Comparison of ENCODE assay signal across 8 cellular contexts in genomic region chrX:24148118-24148517, GRCh38. TPM values are rescaled to one million over a fixed set of nuclear protein-coding genes. Genes with fewer than 3 reads are reported as not detected.
A peak's percentile ranks its signal among the peaks of the same experiment; 100 is the strongest.
DNase-seq lines count a peak whose midpoint lies in the region; ATAC-seq and TF ChIP-seq lines count a peak whose summit lies in the region.

No MANE protein-coding gene starts in this region.

- H3K36me3 Mint-ChIP-seq in CD4-positive, alpha-beta T cell (ENCODE audit: low read depth), result peaks cover 15% of the 10 kb centered on the region
- H3K36me3 Mint-ChIP-seq in naive thymus-derived CD8-positive, alpha-beta T cell, result peaks cover 0 to 16% (median 0%) of the 10 kb centered on the region in 3 donors

- H3K4me3 Mint-ChIP-seq in CD4-positive, alpha-beta T cell, result peak overlapping the region; percentile 88
- peak overlapping the region; percentile 62 to 95 (median 81) for H3K4me3 Mint-ChIP-seq in naive thymus-derived CD8-positive, alpha-beta T cell

- intact Hi-C loops in CD4-positive, alpha-beta T cell (cut with DNase I, micrococcal nuclease), result loop anchor here in 1 of 2 experiments (2.0 to 10.0 kb wide), 2 partner anchors 93 to 363 kb away; partner anchors contain the start of genes EIF2S3 and SAT1
- intact Hi-C loops in mammary epithelial cell (cut with micrococcal nuclease), result loop anchor here (5.0 kb wide), 1 partner anchor 241 kb away; the partner anchor contains the start of genes APOO and CXorf58

- peak overlapping the region; percentile 70 for H3K4me2 ChIP-seq in mammary epithelial cell (ENCODE audit: insufficient read depth, low read depth, low read length)

- in situ Hi-C loops in mammary epithelial cell (cut with MboI; ENCODE audit: low sequenced_read_pairs in 2 of 2), result no loop called here

- peak overlapping the region; percentile 79 for H3K9ac ChIP-seq in mammary epithelial cell (ENCODE audit: insufficient read depth, low read length)

- H3K27ac ChIP-seq in CD4-positive, alpha-beta T cell (ENCODE audit: low read depth, low read length), result peak overlapping the region; percentile 79
- peak overlapping the region; percentile 82 for H3K27ac ChIP-seq in mammary epithelial cell (ENCODE audit: insufficient read depth, low read depth, low read length)

- H3K4me1 Mint-ChIP-seq in CD4-positive, alpha-beta T cell (ENCODE audit: low read depth), result peaks cover 58% of the 10 kb centered on the region
- peaks cover 17 to 55% (median 42%) of the 10 kb centered on the region in 4 donors for H3K4me1 Mint-ChIP-seq in naive thymus-derived CD8-positive, alpha-beta T cell

- H3K4me1 ChIP-seq in mammary epithelial cell (ENCODE audit: insufficient read depth, low read length), result peaks cover 40% of the 10 kb centered on the region

- CTCF ChIA-PET in CD4-positive, alpha-beta T cell (lab: Charles Lee), result interaction anchor here (1.4 to 4.4 kb wide), 2 partner anchors 66 to 94 kb away, joined by 3 to 27 read pairs; partner anchors contain the start of gene EIF2S3
- CTCF ChIA-PET in mammary epithelial cell (lab: Charles Lee; ENCODE audit: low non-redundant PET), result no interaction called here

- no peaks in the 10 kb centered on the region for H3K27me3 ChIP-seq in CD4-positive, alpha-beta T cell (ENCODE audit: control insufficient read depth, insufficient read depth, low read length)
- no peaks in the 10 kb centered on the region for H3K27me3 ChIP-seq in mammary epithelial cell (ENCODE audit: insufficient read depth, low read length)

- no peaks in the 10 kb centered on the region for H3K36me3 ChIP-seq in mammary epithelial cell (ENCODE audit: insufficient read depth, low read length)

- no peak for ATAC-seq in CD4-positive, alpha-beta T cell (ENCODE audit: poor library complexity)
- ATAC-seq in naive thymus-derived CD8-positive, alpha-beta T cell, result no peak
- no peak for ATAC-seq in HG03439 (IDR thresholded peaks at IDR 0.05; ENCODE audit: unreplicated experiment)
- ATAC-seq in GM18867 (IDR thresholded peaks at IDR 0.05; ENCODE audit: unreplicated experiment), result no peak

- BruUV-seq in mammary epithelial cell (replicated peaks; lab: Mats Ljungman, UMichigan), result no TSS peak

- H3K9me3 Mint-ChIP-seq in CD4-positive, alpha-beta T cell, result no peaks in the 10 kb centered on the region
- H3K9me3 Mint-ChIP-seq in naive thymus-derived CD8-positive, alpha-beta T cell, result no peaks in the 10 kb centered on the region

- peaks cover 31% of the 10 kb centered on the region for H3K79me2 ChIP-seq in mammary epithelial cell (ENCODE audit: insufficient read depth, low read length)

- WGBS in mammary epithelial cell (ENCODE audit: low coverage, missing lambda C conversion rate), result 18% methylated on average over 3 of the region's 3 CpGs

- no peaks in the 10 kb centered on the region for H4K20me1 ChIP-seq in mammary epithelial cell (ENCODE audit: insufficient read depth, low read length)

- peak overlapping the region; percentile 93 for H3K27ac Mint-ChIP-seq in CD4-positive, alpha-beta T cell
- H3K27ac Mint-ChIP-seq in naive thymus-derived CD8-positive, alpha-beta T cell, result peak overlapping the region; percentile 79 to 99 (median 96)

- H3K4me3 ChIP-seq in LNCaP clone FGC (ENCODE audit: low read depth, low read length) (0 out of 2 replicates have a peak overlapping the region, but pooled peaks have one; percentile 54), mammary epithelial cell (replicated peaks in 1 of 3; ENCODE audit: insufficient read depth in 1 of 3, low read depth in 2 of 3, low read length in 3 of 3) (peak overlapping the region in 1 of 3 experiments; percentile 86)

- TF ChIP-seq CTCF in CD4-positive, alpha-beta T cell (IDR thresholded peaks at IDR 0.05), result no peak
- TF ChIP-seq CTCF in LNCaP clone FGC (IDR thresholded peaks at IDR 0.05; ENCODE audit: control insufficient read depth, extremely low read depth, insufficient read depth) (no peak), mammary epithelial cell (conservative IDR thresholded peaks at IDR 0.05 in 1 of 2, IDR thresholded peaks at IDR 0.05 in 1 of 2; ENCODE audit: extremely low read depth in 1 of 2, insufficient read depth in 1 of 2, low read depth in 1 of 2, low read length in 2 of 2) (no peak)

- dilution Hi-C loops in mammary epithelial cell (cut with HindIII; ENCODE audit: low sequenced_read_pairs), result no loop called here

- no peaks in the 10 kb centered on the region for H3K9me3 ChIP-seq in CD4-positive, alpha-beta T cell (ENCODE audit: control insufficient read depth, low read length)
- H3K9me3 ChIP-seq in mammary epithelial cell (replicated peaks; ENCODE audit: insufficient read depth, low read length), result no peaks in the 10 kb centered on the region

- peak overlapping the region; percentile 72 for H2AFZ ChIP-seq in mammary epithelial cell (ENCODE audit: low read depth, low read length)

- DNase-seq in CD4-positive, alpha-beta T cell, result no peak
- DNase-seq in LNCaP clone FGC (ENCODE audit: low read depth) (no peak), mammary epithelial cell (no peak), hepatic stellate cell (ENCODE audit: low spot score) (no peak)
- DNase-seq in naive thymus-derived CD8-positive, alpha-beta T cell, result peak in 3 of 10 donors; percentile 24 to 43 (median 31)
- DNase-seq in stimulated activated CD4-positive, alpha-beta T cell treated with anti-CD3 and anti-CD28 coated beads, Interleukin-15, amount 100 ng/mL, for 24 hours, result no peak

- no peaks in the 10 kb centered on the region for H3K27me3 Mint-ChIP-seq in CD4-positive, alpha-beta T cell
- H3K27me3 Mint-ChIP-seq in naive thymus-derived CD8-positive, alpha-beta T cell, result no peaks in the 10 kb centered on the region

- POLR2A ChIA-PET in CD4-positive, alpha-beta T cell (lab: Charles Lee), result interaction anchor here (1.0 to 3.5 kb wide), 3 partner anchors 17 to 240 kb away, joined by 6 to 30 read pairs (median 7); partner anchors contain the start of genes APOO, CXorf58 and EIF2S3
- POLR2A ChIA-PET in naive thymus-derived CD8-positive, alpha-beta T cell (lab: Charles Lee), result interaction anchor here (2.7 kb wide), 1 partner anchor 93 kb away, joined by 24 read pairs; the partner anchor contains the start of gene EIF2S3

RNA-seq across cellular contexts. Expression of gene ZFX, which starts 1.4 kb away (rescaled TPM):
- total RNA-seq in CD4-positive, alpha-beta T cell, result 10 to 100 TPM; 44.2 to 50.1 TPM
- 10 to 100 TPM; 51.0 to 55.2 TPM for total RNA-seq in mammary epithelial cell
- 23.5 TPM for polyA plus RNA-seq in mammary epithelial cell
- 59.2 TPM for polyA minus RNA-seq in mammary epithelial cell
- 10 to 100 TPM; 71.1 to 75.1 TPM for total RNA-seq in naive thymus-derived CD8-positive, alpha-beta T cell
- polyA plus RNA-seq in naive thymus-derived CD8-positive, alpha-beta T cell, result 10 to 100 TPM; 30.3 to 32.4 (median 30.4) TPM
